ENCODE assay signal across 20 cellular contexts in genomic region chr4:183353557-183353956, GRCh38. TPM values are rescaled to one million over a fixed set of nuclear protein-coding genes. Genes with fewer than 3 reads are reported as not detected.
"Had no signal": no experiment of that assay in that cellular context is flagged by ENCODE, and none has a peak within 500 bp of the region (broad histone marks: within the 10 kb centered on the region; RNA-seq: fewer than 3 reads in every experiment).

No MANE protein-coding gene starts in this region.

- H3K4me1 ChIP-seq: breast epithelium, esophagus muscularis mucosa, uterus had no signal

- H3K9me3 Mint-ChIP-seq: activated CD8-positive, alpha-beta T cell treated with anti-CD3 and anti-CD28 coated beads for 36 hours; activated naive CD8-positive, alpha-beta T cell treated with anti-CD3 and anti-CD28 coated beads, Interleukin-2, amount 10 ng/mL, durations not matched to agents 7 days and 5 days had no signal

- H3K27ac ChIP-seq: breast epithelium, esophagus muscularis mucosa, stomach, uterus had no signal

- DNase-seq: activated CD4-positive, alpha-beta T cell treated with anti-CD3 and anti-CD28 coated beads for 36 hours; activated CD8-positive, alpha-beta memory T cell treated with anti-CD3 and anti-CD28 coated beads, Interleukin-2, amount 50 U/mL, for 4 hours; activated CD8-positive, alpha-beta T cell treated with anti-CD3 and anti-CD28 coated beads for 36 hours; activated naive CD8-positive, alpha-beta T cell treated with anti-CD3 and anti-CD28 coated beads, Interleukin-2, amount 10 ng/mL, durations not matched to agents 7 days and 5 days; activated T-cell treated with anti-CD3 and anti-CD28 coated beads, Interleukin-2, amount 50 U/mL, for 72 hours; anterior cingulate cortex; foreskin fibroblast; immature natural killer cell; stomach; T-helper 9 cell; uterus had no signal

- ATAC-seq: activated CD4-positive, alpha-beta T cell treated with anti-CD3 and anti-CD28 coated beads for 36 hours; activated CD8-positive, alpha-beta T cell treated with anti-CD3 and anti-CD28 coated beads for 36 hours; activated T-cell treated with anti-CD3 and anti-CD28 coated beads, Interleukin-2, amount 50 U/mL, for 72 hours had no signal

- H3K27me3 ChIP-seq: breast epithelium, stomach, uterus had no signal

- H3K9me3 ChIP-seq: breast epithelium, esophagus muscularis mucosa, stomach, uterus had no signal

- H3K4me3 ChIP-seq: breast epithelium, esophagus muscularis mucosa, skin epidermis, stomach, uterus had no signal

- H3K4me1 Mint-ChIP-seq: activated naive CD8-positive, alpha-beta T cell treated with anti-CD3 and anti-CD28 coated beads, Interleukin-2, amount 10 ng/mL, durations not matched to agents 7 days and 5 days had no signal

- H3K36me3 ChIP-seq: breast epithelium, esophagus muscularis mucosa, stomach, uterus had no signal

- H3K4me3 Mint-ChIP-seq: activated CD4-positive, alpha-beta T cell treated with anti-CD3 and anti-CD28 coated beads for 36 hours; activated CD8-positive, alpha-beta T cell treated with anti-CD3 and anti-CD28 coated beads for 36 hours; activated naive CD8-positive, alpha-beta T cell treated with anti-CD3 and anti-CD28 coated beads, Interleukin-2, amount 10 ng/mL, durations not matched to agents 7 days and 5 days; activated T-cell treated with anti-CD3 and anti-CD28 coated beads, Interleukin-2, amount 50 U/mL, for 72 hours; immature natural killer cell had no signal

- H3K36me3 Mint-ChIP-seq: activated naive CD8-positive, alpha-beta T cell treated with anti-CD3 and anti-CD28 coated beads, Interleukin-2, amount 10 ng/mL, durations not matched to agents 7 days and 5 days; immature natural killer cell had no signal

- H3K27ac Mint-ChIP-seq: activated CD4-positive, alpha-beta T cell treated with anti-CD3 and anti-CD28 coated beads for 36 hours; activated CD8-positive, alpha-beta T cell treated with anti-CD3 and anti-CD28 coated beads for 36 hours; activated naive CD8-positive, alpha-beta T cell treated with anti-CD3 and anti-CD28 coated beads, Interleukin-2, amount 10 ng/mL, durations not matched to agents 7 days and 5 days; activated T-cell treated with anti-CD3 and anti-CD28 coated beads, Interleukin-2, amount 50 U/mL, for 72 hours; immature natural killer cell had no signal

RNA-seq across cellular contexts. Expression of gene CLDN24, which starts 31.3 kb away (rescaled TPM):
- total RNA-seq: activated CD4-positive, alpha-beta T cell treated with anti-CD3 and anti-CD28 coated beads for 36 hours; activated CD8-positive, alpha-beta T cell treated with anti-CD3 and anti-CD28 coated beads for 36 hours; activated naive CD8-positive, alpha-beta T cell treated with anti-CD3 and anti-CD28 coated beads, Interleukin-2, amount 10 ng/mL, durations not matched to agents 7 days and 5 days; activated T-cell treated with anti-CD3 and anti-CD28 coated beads, Interleukin-2, amount 50 U/mL, for 72 hours; breast epithelium; cerebellum; dermis microvascular lymphatic vessel endothelial cell; esophagus muscularis mucosa; osteocyte; renal cortical epithelial cell; stomach; uterus had no signal
- polyA plus RNA-seq: immature natural killer cell, neural cell, thymus had no signal

RNA-seq across cellular contexts. Expression of gene CLDN22, which starts 33.5 kb away (rescaled TPM):
- total RNA-seq: activated CD4-positive, alpha-beta T cell treated with anti-CD3 and anti-CD28 coated beads for 36 hours; activated CD8-positive, alpha-beta T cell treated with anti-CD3 and anti-CD28 coated beads for 36 hours; activated naive CD8-positive, alpha-beta T cell treated with anti-CD3 and anti-CD28 coated beads, Interleukin-2, amount 10 ng/mL, durations not matched to agents 7 days and 5 days; activated T-cell treated with anti-CD3 and anti-CD28 coated beads, Interleukin-2, amount 50 U/mL, for 72 hours; breast epithelium; cerebellum; dermis microvascular lymphatic vessel endothelial cell; esophagus muscularis mucosa; osteocyte; renal cortical epithelial cell; stomach had no signal
- polyA plus RNA-seq: neural cell had no signal
